1 cellular context compared by ENCODE assay signal in the genomic region with DNA sequence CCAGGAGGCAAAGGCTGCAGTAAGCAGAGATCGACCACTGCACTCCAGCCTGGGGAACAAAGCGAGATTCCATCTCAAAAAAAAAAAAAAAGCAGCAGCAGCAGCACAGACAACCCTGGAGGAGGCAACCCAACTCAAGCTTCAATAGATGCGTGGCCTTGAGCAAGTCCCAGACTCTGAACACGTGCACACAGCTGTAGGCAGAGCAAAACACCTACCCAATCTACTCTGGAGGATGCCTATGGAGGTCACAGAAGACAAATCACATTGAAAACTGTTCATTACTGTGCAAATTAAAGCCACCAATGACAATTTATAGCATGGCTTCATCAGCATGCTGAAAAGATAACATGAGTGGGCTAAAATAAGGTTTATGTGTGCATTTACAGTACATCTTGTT.
TF ChIP-seq lines count a peak whose summit lies in the region.

No MANE protein-coding gene starts in this region.

TF ChIP-seq in HepG2, 621 proteins besides CTCF, POLR2A, EP300 and RAD21 (continued from another document):
- TF ChIP-seq, protein P1, sequence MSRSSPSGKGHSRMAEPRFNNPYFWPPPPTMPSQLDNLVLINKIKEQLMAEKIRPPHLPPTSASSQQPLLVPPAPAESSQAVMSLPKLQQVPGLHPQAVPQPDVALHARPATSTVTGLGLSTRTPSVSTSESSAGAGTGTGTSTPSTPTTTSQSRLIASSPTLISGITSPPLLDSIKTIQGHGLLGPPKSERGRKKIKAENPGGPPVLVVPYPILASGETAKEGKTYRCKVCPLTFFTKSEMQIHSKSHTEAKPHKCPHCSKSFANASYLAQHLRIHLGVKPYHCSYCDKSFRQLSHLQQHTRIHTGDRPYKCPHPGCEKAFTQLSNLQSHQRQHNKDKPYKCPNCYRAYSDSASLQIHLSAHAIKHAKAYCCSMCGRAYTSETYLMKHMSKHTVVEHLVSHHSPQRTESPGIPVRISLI (CRISPR knock-in tag; IDR thresholded peaks at IDR 0.05; ENCODE audit: borderline replicate concordance): peak; percentile 76
- peak; percentile 56 for TF ChIP-seq GATAD2A (CRISPR knock-in tag; IDR thresholded peaks at IDR 0.05)
- TF ChIP-seq KDM2A (CRISPR knock-in tag; IDR thresholded peaks at IDR 0.05; ENCODE audit: borderline replicate concordance, low read depth): no peak
- no peak for TF ChIP-seq RBM22 (optimal IDR thresholded peaks at IDR 0.05; ENCODE audit: low read length)
- TF ChIP-seq, protein P2, sequence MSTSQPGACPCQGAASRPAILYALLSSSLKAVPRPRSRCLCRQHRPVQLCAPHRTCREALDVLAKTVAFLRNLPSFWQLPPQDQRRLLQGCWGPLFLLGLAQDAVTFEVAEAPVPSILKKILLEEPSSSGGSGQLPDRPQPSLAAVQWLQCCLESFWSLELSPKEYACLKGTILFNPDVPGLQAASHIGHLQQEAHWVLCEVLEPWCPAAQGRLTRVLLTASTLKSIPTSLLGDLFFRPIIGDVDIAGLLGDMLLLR (CRISPR knock-in tag; IDR thresholded peaks at IDR 0.05): no peak
- no peak for TF ChIP-seq NFATC3 (CRISPR knock-in tag; IDR thresholded peaks at IDR 0.05)
- TF ChIP-seq FOSL2 (CRISPR knock-in tag; IDR thresholded peaks at IDR 0.05): no peak
- TF ChIP-seq, protein P3, sequence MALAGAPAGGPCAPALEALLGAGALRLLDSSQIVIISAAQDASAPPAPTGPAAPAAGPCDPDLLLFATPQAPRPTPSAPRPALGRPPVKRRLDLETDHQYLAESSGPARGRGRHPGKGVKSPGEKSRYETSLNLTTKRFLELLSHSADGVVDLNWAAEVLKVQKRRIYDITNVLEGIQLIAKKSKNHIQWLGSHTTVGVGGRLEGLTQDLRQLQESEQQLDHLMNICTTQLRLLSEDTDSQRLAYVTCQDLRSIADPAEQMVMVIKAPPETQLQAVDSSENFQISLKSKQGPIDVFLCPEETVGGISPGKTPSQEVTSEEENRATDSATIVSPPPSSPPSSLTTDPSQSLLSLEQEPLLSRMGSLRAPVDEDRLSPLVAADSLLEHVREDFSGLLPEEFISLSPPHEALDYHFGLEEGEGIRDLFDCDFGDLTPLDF (CRISPR knock-in tag; IDR thresholded peaks at IDR 0.05): no peak
- no peak for TF ChIP-seq SCMH1 (CRISPR knock-in tag; IDR thresholded peaks at IDR 0.05; ENCODE audit: borderline replicate concordance)
- TF ChIP-seq ATF7 (IDR thresholded peaks at IDR 0.05): no peak
- TF ChIP-seq ATF7 (CRISPR knock-in tag; IDR thresholded peaks at IDR 0.05): no peak
- TF ChIP-seq, protein P4, sequence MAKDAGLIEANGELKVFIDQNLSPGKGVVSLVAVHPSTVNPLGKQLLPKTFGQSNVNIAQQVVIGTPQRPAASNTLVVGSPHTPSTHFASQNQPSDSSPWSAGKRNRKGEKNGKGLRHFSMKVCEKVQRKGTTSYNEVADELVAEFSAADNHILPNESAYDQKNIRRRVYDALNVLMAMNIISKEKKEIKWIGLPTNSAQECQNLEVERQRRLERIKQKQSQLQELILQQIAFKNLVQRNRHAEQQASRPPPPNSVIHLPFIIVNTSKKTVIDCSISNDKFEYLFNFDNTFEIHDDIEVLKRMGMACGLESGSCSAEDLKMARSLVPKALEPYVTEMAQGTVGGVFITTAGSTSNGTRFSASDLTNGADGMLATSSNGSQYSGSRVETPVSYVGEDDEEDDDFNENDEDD (CRISPR knock-in tag; IDR thresholded peaks at IDR 0.05; ENCODE audit: borderline replicate concordance): peak; percentile 41; the same call in 1 of the 2 replicates
- peak; percentile 29; the same call in 1 of the 2 replicates for TF ChIP-seq HOXA3 (CRISPR knock-in tag; IDR thresholded peaks at IDR 0.05)
- no peak for TF ChIP-seq IRF2 (CRISPR knock-in tag; IDR thresholded peaks at IDR 0.05)
- TF ChIP-seq ZNF34 (CRISPR knock-in tag; IDR thresholded peaks at IDR 0.05; ENCODE audit: borderline replicate concordance): no peak
- TF ChIP-seq TGIF2 (CRISPR knock-in tag; IDR thresholded peaks at IDR 0.05): no peak
